ENCODE assay signal across 26 cellular contexts in the genomic region with DNA sequence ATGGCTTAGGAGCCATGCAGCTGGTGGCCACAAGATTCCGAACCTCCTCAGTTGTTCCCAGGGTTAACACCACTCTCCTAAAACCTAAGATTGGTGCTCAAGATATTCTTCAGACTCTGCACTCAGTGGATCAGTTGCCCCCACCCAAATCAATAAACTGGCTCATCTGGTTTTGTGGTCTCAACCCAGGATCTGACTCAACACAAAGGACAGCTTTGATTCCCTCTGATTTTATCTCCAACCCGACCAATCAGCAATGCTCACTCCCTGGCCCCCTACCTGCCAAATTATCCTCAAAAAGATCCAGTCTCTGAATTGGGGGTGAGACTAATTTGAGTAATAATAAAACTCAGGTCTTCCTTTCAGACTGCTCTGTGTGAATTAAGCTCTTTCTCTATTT.
"Had no signal": no experiment of that assay in that cellular context is flagged by ENCODE, and none has a peak within 500 bp of the region (broad histone marks: within the 10 kb centered on the region; RNA-seq: fewer than 3 reads in every experiment).

No MANE protein-coding gene starts in this region.

- H3K9me3 ChIP-seq: breast epithelium, pancreas, psoas muscle, sigmoid colon, vagina had no signal

- H3K4me3 ChIP-seq: breast epithelium, pancreas, psoas muscle, sigmoid colon, vagina had no signal

- H3K27me3 Mint-ChIP-seq: naive B cell; stimulated activated naive CD8-positive, alpha-beta T cell treated with anti-CD3 and anti-CD28 coated beads, Interleukin-15, amount 100 ng/mL, for 72 hours; type B pancreatic cell had no signal

- H3K27ac ChIP-seq: breast epithelium, pancreas, psoas muscle, sigmoid colon, vagina had no signal

- H3K36me3 Mint-ChIP-seq: mesothelial cell of epicardium; naive B cell; stimulated activated effector memory CD8-positive, alpha-beta T cell treated with anti-CD3 and anti-CD28 coated beads, Interleukin-12 subunit alpha, Interleukin-12 subunit beta, amount 100 ng/mL, for 72 hours; type B pancreatic cell had no signal

- H3K4me3 Mint-ChIP-seq: activated T-cell treated with anti-CD3 and anti-CD28 coated beads, Interleukin-2, amount 50 U/mL, for 72 hours; mesothelial cell of epicardium; stimulated activated effector memory CD8-positive, alpha-beta T cell treated with anti-CD3 and anti-CD28 coated beads, Interleukin-12 subunit alpha, Interleukin-12 subunit beta, amount 100 ng/mL, for 72 hours; stimulated activated naive CD8-positive, alpha-beta T cell treated with anti-CD3 and anti-CD28 coated beads, Interleukin-15, amount 100 ng/mL, for 72 hours; type B pancreatic cell had no signal

- H3K9me3 Mint-ChIP-seq: type B pancreatic cell had no signal

- H3K27me3 ChIP-seq: breast epithelium, pancreas, sigmoid colon, vagina had no signal

- H3K4me1 Mint-ChIP-seq: naive B cell; stimulated activated effector memory CD8-positive, alpha-beta T cell treated with anti-CD3 and anti-CD28 coated beads, Interleukin-12 subunit alpha, Interleukin-12 subunit beta, amount 100 ng/mL, for 72 hours; stimulated activated naive CD8-positive, alpha-beta T cell treated with anti-CD3 and anti-CD28 coated beads, Interleukin-15, amount 100 ng/mL, for 72 hours had no signal

- DNase-seq: activated CD4-positive, alpha-beta T cell treated with anti-CD3 and anti-CD28 coated beads for 4 hours; activated CD4-positive, alpha-beta T cell treated with anti-CD3 and anti-CD28 coated beads, Interleukin-2, amount 50 U/mL, for 4 hours; activated naive CD4-positive, alpha-beta T cell; activated T-cell treated with anti-CD3 and anti-CD28 coated beads for 4 hours; activated T-cell treated with anti-CD3 and anti-CD28 coated beads, Interleukin-2, amount 50 U/mL, for 72 hours; central memory CD4-positive, alpha-beta T cell; foreskin fibroblast; head of caudate nucleus; hippocampal formation; left cardiac atrium; mammary epithelial cell; naive B cell; nucleus accumbens; pancreas; psoas muscle; sigmoid colon; small intestine; stimulated activated CD4-positive, alpha-beta T cell treated with anti-CD3 and anti-CD28 coated beads, Interleukin-4, amount 100 ng/mL, for 24 hours; stimulated activated naive CD8-positive, alpha-beta T cell treated with anti-CD3 and anti-CD28 coated beads, Interleukin-15, amount 100 ng/mL, for 72 hours; substantia nigra had no signal

- H3K27ac Mint-ChIP-seq: activated naive CD4-positive, alpha-beta T cell treated with anti-CD3 and anti-CD28 coated beads, Interleukin-2, amount 50 U/mL, for 72 hours; activated T-cell treated with anti-CD3 and anti-CD28 coated beads, Interleukin-2, amount 50 U/mL, for 72 hours; mesothelial cell of epicardium; stimulated activated effector memory CD8-positive, alpha-beta T cell treated with anti-CD3 and anti-CD28 coated beads, Interleukin-12 subunit alpha, Interleukin-12 subunit beta, amount 100 ng/mL, for 72 hours; type B pancreatic cell had no signal

- H3K36me3 ChIP-seq: breast epithelium, pancreas, sigmoid colon, vagina had no signal

- H3K4me1 ChIP-seq: breast epithelium, pancreas, psoas muscle, sigmoid colon, vagina had no signal
